Comparison of ENCODE assay signal across 1 cellular context in the genomic region with DNA sequence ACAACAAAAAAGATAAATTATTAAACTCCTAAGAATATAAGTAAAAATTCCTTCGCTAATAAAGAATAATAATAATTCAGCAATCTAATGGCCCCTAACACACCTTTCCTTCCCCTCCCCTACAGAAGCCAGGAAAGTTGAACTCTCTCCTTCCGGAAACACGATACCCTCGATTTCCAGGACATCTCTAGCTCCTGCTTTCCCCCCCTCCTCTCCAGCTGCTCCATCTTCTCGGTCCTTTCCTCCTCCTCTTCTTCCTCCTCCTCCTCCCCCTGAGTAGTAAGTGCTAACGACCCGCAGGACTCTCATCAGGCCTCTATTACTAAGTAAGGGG.
TF ChIP-seq lines count a peak whose summit lies in the region.

No MANE protein-coding gene starts in this region.

TF ChIP-seq in K562, 482 proteins besides CTCF, POLR2A, EP300 and RAD21 (continued from another document):
- TF ChIP-seq CLOCK (CRISPR knock-in tag; IDR thresholded peaks at IDR 0.05; ENCODE audit: borderline replicate concordance): no peak
- TF ChIP-seq KLF1 (tag; IDR thresholded peaks at IDR 0.05): no peak
- TF ChIP-seq BACH1 (tag; IDR thresholded peaks at IDR 0.05): no peak
